27 cellular contexts compared by ENCODE assay signal in genomic region chr7:132002343-132002968, GRCh38.
"Had no signal": no experiment of that assay in that cellular context is flagged by ENCODE, and none has a peak within 500 bp of the region (broad histone marks: within the 10 kb centered on the region; RNA-seq: fewer than 3 reads in every experiment).

No MANE protein-coding gene starts in this region.

- H3K9me3 Mint-ChIP-seq: activated T-cell treated with anti-CD3 and anti-CD28 coated beads, Interleukin-2, amount 50 U/mL, for 24 hours; activated T-helper 2 cell treated with anti-CD3 and anti-CD28 coated beads, Interferon-gamma antibody, Interleukin-2, Interleukin-4, amounts not matched to agents 10 μg/mL and 5 μg/mL and 100 μg/mL, durations not matched to agents 14 hours and 24 hours and 36 hours; dendritic cell treated with granulocyte-macrophage colony-stimulating factor and Interleukin-4, amounts not matched to agents 40 ng/mL and 50 ng/mL, for 4 days; neural progenitor cell; stimulated activated naive CD8-positive, alpha-beta T cell treated with anti-CD3 and anti-CD28 coated beads, Interleukin-15, amount 100 ng/mL, for 72 hours; T-helper 2 cell treated with Interferon-gamma antibody and Interleukin-4, amounts not matched to agents 5 μg/mL and 100 μg/mL, for 36 hours had no signal

- H3K27me3 ChIP-seq: hepatocyte, left lung, neural progenitor cell, tibial artery had no signal

- H3K4me1 Mint-ChIP-seq: naive thymus-derived CD8-positive, alpha-beta T cell; neural progenitor cell; stimulated activated effector memory CD8-positive, alpha-beta T cell treated with anti-CD3 and anti-CD28 coated beads, Interleukin-12 subunit alpha, Interleukin-12 subunit beta, amount 100 ng/mL, for 72 hours; stimulated activated naive CD8-positive, alpha-beta T cell treated with anti-CD3 and anti-CD28 coated beads, Interleukin-15, amount 100 ng/mL, for 72 hours had no signal

- H3K4me3 ChIP-seq: hepatocyte, left lung, lung, neural progenitor cell, tibial artery had no signal

- H3K4me1 ChIP-seq: left lung, tibial artery had no signal

- H3K4me2 ChIP-seq: hepatocyte, neural progenitor cell had no signal

- H3K9ac ChIP-seq: neural progenitor cell had no signal

- DNase-seq: activated CD4-positive, alpha-beta T cell treated with anti-CD3 and anti-CD28 coated beads, Interleukin-2, amount 50 U/mL, for 4 hours; activated CD8-positive, alpha-beta memory T cell treated with anti-CD3 and anti-CD28 coated beads for 24 hours; activated CD8-positive, alpha-beta memory T cell treated with anti-CD3 and anti-CD28 coated beads, Interleukin-2, amount 50 U/mL, for 4 hours; activated naive CD4-positive, alpha-beta T cell treated with Interleukin-2 at 50 U/mL for 16 hours; activated T-cell treated with anti-CD3 and anti-CD28 coated beads, Interleukin-2, amount 50 U/mL, for 24 hours; amygdala; effector CD4-positive, alpha-beta T cell; glutamatergic neuron; kidney glomerular epithelial cell; left lung; naive thymus-derived CD8-positive, alpha-beta T cell; posterior cingulate gyrus; small intestine; stimulated activated CD4-positive, alpha-beta T cell treated with anti-CD3 and anti-CD28 coated beads, Interleukin-2, amount 100 ng/mL, for 24 hours; stimulated activated naive CD8-positive, alpha-beta T cell treated with anti-CD3 and anti-CD28 coated beads, Interleukin-15, amount 100 ng/mL, for 72 hours; tibial artery; WERI-Rb-1 had no signal

- H3K4me3 Mint-ChIP-seq: activated T-cell treated with anti-CD3 and anti-CD28 coated beads, Interleukin-2, amount 50 U/mL, for 24 hours; dendritic cell treated with granulocyte-macrophage colony-stimulating factor and Interleukin-4, amounts not matched to agents 40 ng/mL and 50 ng/mL, for 4 days; mesothelial cell of epicardium; naive thymus-derived CD8-positive, alpha-beta T cell; neural progenitor cell; stimulated activated effector memory CD8-positive, alpha-beta T cell treated with anti-CD3 and anti-CD28 coated beads, Interleukin-12 subunit alpha, Interleukin-12 subunit beta, amount 100 ng/mL, for 72 hours; stimulated activated naive CD8-positive, alpha-beta T cell treated with anti-CD3 and anti-CD28 coated beads, Interleukin-15, amount 100 ng/mL, for 72 hours; T-helper 2 cell treated with Interferon-gamma antibody and Interleukin-4, amounts not matched to agents 5 μg/mL and 100 μg/mL, for 36 hours had no signal

- H2AFZ ChIP-seq: hepatocyte, neural progenitor cell had no signal

- H3K27me3 Mint-ChIP-seq: activated T-cell treated with anti-CD3 and anti-CD28 coated beads, Interleukin-2, amount 50 U/mL, for 24 hours; dendritic cell treated with granulocyte-macrophage colony-stimulating factor and Interleukin-4, amounts not matched to agents 40 ng/mL and 50 ng/mL, for 4 days; stimulated activated naive CD8-positive, alpha-beta T cell treated with anti-CD3 and anti-CD28 coated beads, Interleukin-15, amount 100 ng/mL, for 72 hours had no signal

- H3K79me2 ChIP-seq: hepatocyte had no signal

- ATAC-seq: esophagus mucosa; left lung; naive thymus-derived CD8-positive, alpha-beta T cell; sciatic nerve; stimulated activated effector memory CD8-positive, alpha-beta T cell treated with anti-CD3 and anti-CD28 coated beads, Interleukin-12 subunit alpha, Interleukin-12 subunit beta, amount 100 ng/mL, for 72 hours; stimulated activated naive CD8-positive, alpha-beta T cell treated with anti-CD3 and anti-CD28 coated beads, Interleukin-15, amount 100 ng/mL, for 72 hours had no signal

- H3K36me3 Mint-ChIP-seq: mesothelial cell of epicardium; naive thymus-derived CD8-positive, alpha-beta T cell; neural progenitor cell; stimulated activated effector memory CD8-positive, alpha-beta T cell treated with anti-CD3 and anti-CD28 coated beads, Interleukin-12 subunit alpha, Interleukin-12 subunit beta, amount 100 ng/mL, for 72 hours had no signal

- H3K9me3 ChIP-seq: left lung, tibial artery had no signal

- H3K27ac Mint-ChIP-seq: activated T-cell treated with anti-CD3 and anti-CD28 coated beads, Interleukin-2, amount 50 U/mL, for 24 hours; activated T-helper 2 cell treated with anti-CD3 and anti-CD28 coated beads, Interferon-gamma antibody, Interleukin-2, Interleukin-4, amounts not matched to agents 10 μg/mL and 5 μg/mL and 100 μg/mL, durations not matched to agents 14 hours and 24 hours and 36 hours; dendritic cell treated with granulocyte-macrophage colony-stimulating factor and Interleukin-4, amounts not matched to agents 40 ng/mL and 50 ng/mL, for 4 days; mesothelial cell of epicardium; naive thymus-derived CD8-positive, alpha-beta T cell; neural progenitor cell; stimulated activated effector memory CD8-positive, alpha-beta T cell treated with anti-CD3 and anti-CD28 coated beads, Interleukin-12 subunit alpha, Interleukin-12 subunit beta, amount 100 ng/mL, for 72 hours; stimulated activated naive CD8-positive, alpha-beta T cell treated with anti-CD3 and anti-CD28 coated beads, Interleukin-15, amount 100 ng/mL, for 72 hours; T-helper 2 cell treated with Interferon-gamma antibody and Interleukin-4, amounts not matched to agents 5 μg/mL and 100 μg/mL, for 36 hours had no signal

- H3K27ac ChIP-seq: hepatocyte, left lung, neural progenitor cell, tibial artery, WERI-Rb-1 had no signal

- H3K36me3 ChIP-seq: left lung, neural progenitor cell, tibial artery, WERI-Rb-1 had no signal
